ENCODE assay signal across 25 cellular contexts in the genomic region with DNA sequence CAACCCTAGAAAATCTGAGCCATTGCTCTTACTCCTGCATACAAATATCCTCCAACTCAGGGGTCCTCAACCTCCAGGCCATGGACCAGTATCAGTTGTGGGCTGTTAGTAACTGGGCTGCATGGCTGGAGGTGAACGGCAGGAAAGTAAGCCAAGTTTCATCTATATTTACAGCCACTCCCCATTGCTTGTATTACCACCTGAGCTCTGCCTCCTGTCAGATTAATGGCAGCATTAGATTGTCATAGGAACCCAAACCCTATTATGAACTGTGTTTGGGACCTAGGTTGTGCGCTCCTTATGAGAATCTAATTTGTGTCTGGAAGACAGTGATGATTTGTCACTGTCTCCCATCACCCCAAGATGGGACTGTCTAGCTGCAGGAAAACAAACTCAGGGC.
"Had no signal": no experiment of that assay in that cellular context is flagged by ENCODE, and none has a peak within 500 bp of the region (broad histone marks: within the 10 kb centered on the region; RNA-seq: fewer than 3 reads in every experiment).

No MANE protein-coding gene starts in this region.

- DNase-seq: effector CD8-positive, alpha-beta T cell; endodermal cell; gastrocnemius medialis; head of caudate nucleus; kidney; midbrain; naive thymus-derived CD4-positive, alpha-beta T cell; nucleus accumbens; stimulated activated CD4-positive, alpha-beta T cell treated with anti-CD3 and anti-CD28 coated beads, Interleukin-12 subunit alpha, Interleukin-12 subunit beta, amount 100 ng/mL, for 4 hours; stimulated activated CD4-positive, alpha-beta T cell treated with anti-CD3 and anti-CD28 coated beads, Interleukin-1b, Interleukin-23, amount 100 ng/mL, for 48 hours; stimulated activated CD4-positive, alpha-beta T cell treated with anti-CD3 and anti-CD28 coated beads, Interleukin-4, amount 100 ng/mL, for 1 hour; stimulated activated CD8-positive, alpha-beta memory T cell treated with anti-CD3 and anti-CD28 coated beads, Interleukin-4, amount 100 ng/mL, for 48 hours; stimulated activated naive CD4-positive, alpha-beta T cell; stimulated activated naive CD8-positive, alpha-beta T cell treated with anti-CD3 and anti-CD28 coated beads, Interleukin-15, amount 100 ng/mL, for 72 hours; transverse colon had no signal

- H3K27me3 ChIP-seq: gastrocnemius medialis, right atrium auricular region, suprapubic skin, transverse colon, vagina had no signal

- H3K4me1 ChIP-seq: gastrocnemius medialis, prostate gland, right atrium auricular region, suprapubic skin, transverse colon, vagina had no signal

- H3K36me3 ChIP-seq: gastrocnemius medialis, prostate gland, right atrium auricular region, suprapubic skin, transverse colon, vagina had no signal

- FAIRE-seq: kidney had no signal

- ATAC-seq: esophagus mucosa; gastrocnemius medialis; left lobe of liver; naive thymus-derived CD4-positive, alpha-beta T cell; sciatic nerve; stimulated activated naive CD8-positive, alpha-beta T cell treated with anti-CD3 and anti-CD28 coated beads, Interleukin-15, amount 100 ng/mL, for 72 hours had no signal

- H3K9me3 ChIP-seq: gastrocnemius medialis, prostate gland, right atrium auricular region, suprapubic skin, transverse colon, vagina had no signal

- H3K4me3 ChIP-seq: gastrocnemius medialis, lung, prostate gland, right atrium auricular region, smooth muscle cell, suprapubic skin, transverse colon, vagina had no signal

- H3K27ac ChIP-seq: epithelial cell of prostate, gastrocnemius medialis, prostate gland, right atrium auricular region, suprapubic skin, transverse colon, vagina had no signal
